ENCODE assay signal across 19 cellular contexts in genomic region chr2:85761512-85761944, GRCh38. TPM values are rescaled to one million over a fixed set of nuclear protein-coding genes. Genes with fewer than 3 reads are reported as not detected.
DNase-seq lines count a peak whose midpoint lies in the region; ATAC-seq and TF ChIP-seq lines count a peak whose summit lies in the region.
"Had no signal": no experiment of that assay in that cellular context is flagged by ENCODE, and none has a peak within 500 bp of the region (broad histone marks: within the 10 kb centered on the region; RNA-seq: fewer than 3 reads in every experiment).

No MANE protein-coding gene starts in this region.

- H3K27ac ChIP-seq in WERI-Rb-1 = peak overlapping the region; percentile 8
- peak overlapping the region in 2 of 3 donors; percentile 51 to 60 for H3K27ac ChIP-seq in right lobe of liver
- H3K27ac ChIP-seq in thyroid gland = peak overlapping the region; percentile 67 to 99 (median 99)

- no peaks in the 10 kb centered on the region for H3K9me3 ChIP-seq in WERI-Rb-1 (ENCODE audit: severe bottlenecking)
- no peaks in the 10 kb centered on the region for H3K9me3 ChIP-seq in right lobe of liver
- no peaks in the 10 kb centered on the region for H3K9me3 ChIP-seq in thyroid gland

- H3K36me3 ChIP-seq in WERI-Rb-1 (no peaks in the 10 kb centered on the region; the same call in 1 of the 2 replicates), right lobe of liver (peaks cover 0 to 18% (median 0%) of the 10 kb centered on the region in 4 donors), thyroid gland (peaks cover 21 to 52% of the 10 kb centered on the region in 2 donors)

- ATAC-seq in right lobe of liver = peak; percentile 23 to 72 (median 60)
- no peak for ATAC-seq in HG02852 (IDR thresholded peaks at IDR 0.05; ENCODE audit: unreplicated experiment)
- no peak for ATAC-seq in GM19467 (IDR thresholded peaks at IDR 0.05; ENCODE audit: unreplicated experiment)
- ATAC-seq: Panc1 had no signal

- DNase-seq in NCI-H82 (lab: John Stamatoyannopoulos, UW) (peak; percentile 80), NCI-H82 treated with DMSO at 0.1 percent for 48 hours (lab: John Stamatoyannopoulos, UW; ENCODE audit: unreplicated experiment) (no peak), WERI-Rb-1 (no peak), right lobe of liver (peak in 1 of 3 donors; percentile 71), thyroid gland (no peak), NCI-H2107 treated with DMSO at 0.1 percent for 48 hours (lab: John Stamatoyannopoulos, UW; ENCODE audit: unreplicated experiment) (no peak)
- DNase-seq: 8988T, C1 segment of cervical spinal cord, HCEC 1CT, KBM-7, NCI-H1092 treated with DMSO at 0.1 percent for 48 hours, NCI-H1694 treated with DMSO at 0.1 percent for 48 hours, NCI-H2171, NCI-H446 treated with DMSO at 0.1 percent for 48 hours, NCI-H748 treated with DMSO at 0.1 percent for 48 hours, SHP77 had no signal

- H3K4me1 ChIP-seq in right lobe of liver (peaks cover 0 to 64% (median 22%) of the 10 kb centered on the region in 4 donors), thyroid gland (peaks cover 89 to 96% of the 10 kb centered on the region in 2 donors)

- no CpG with 5 or more reads among the region's 3 CpGs for WGBS in right lobe of liver (ENCODE audit: insufficient coverage, low coverage, low lambda C conversion rate, missing lambda C conversion rate)
- WGBS in thyroid gland, 2 donors = 65 to 69% methylated on average over 3 of the region's 3 CpGs

- H3K4me3 ChIP-seq in WERI-Rb-1 (ENCODE audit: low read depth, low read length) (no peak overlapping the region), right lobe of liver (peak overlapping the region in 1 of 3 donors; percentile 4), thyroid gland (replicated peaks in 1 of 3) (peak overlapping the region in 1 of 3 donors; percentile 1)

- H3K27me3 ChIP-seq in WERI-Rb-1 (ENCODE audit: insufficient read depth, low read depth, severe bottlenecking) = no peaks in the 10 kb centered on the region
- no peaks in the 10 kb centered on the region for H3K27me3 ChIP-seq in right lobe of liver
- H3K27me3 ChIP-seq in thyroid gland = no peaks in the 10 kb centered on the region

- TF ChIP-seq CTCF in WERI-Rb-1 (IDR thresholded peaks at IDR 0.05; ENCODE audit: low read depth, low read length) (no peak), right lobe of liver (IDR thresholded peaks at IDR 0.05) (no peak), thyroid gland (IDR thresholded peaks at IDR 0.05) (no peak)

- TF ChIP-seq POLR2A in right lobe of liver (IDR thresholded peaks at IDR 0.05) = no peak
- TF ChIP-seq POLR2A in thyroid gland (IDR thresholded peaks at IDR 0.05) = no peak

- intact Hi-C loops in right lobe of liver (cut with DNase I) (no loop called here), thyroid gland (cut with DNase I) (no loop called here)

RNA-seq across cellular contexts. Expression of gene ATOH8, which starts 7.7 kb away (rescaled TPM):
- total RNA-seq in right lobe of liver (10 to 100 TPM in 4 of 6 experiments, 1 to 10 TPM in 2; 5.3 to 78.0 (median 46.2) TPM), thyroid gland (100 to 1,000 TPM in 2 of 4 donors, 10 to 100 TPM in 2; 82.8 to 260 (median 167) TPM)

Comparison
In these comparisons a context has a peak if more than half of its experiments do, and no peak if none do; other contexts are left out.
1. H3K27ac ChIP-seq: peak in every context shown above with its lines; median percentile 99 in thyroid gland; 56 in right lobe of liver; 8 in WERI-Rb-1.
2. ATAC-seq: peak in right lobe of liver (4 of 4); none in HG02852 (single experiment) and GM19467 (single experiment).